ENCODE assay signal across 30 cellular contexts in genomic region chr6:95521181-95521580, GRCh38.
"Had no signal": no experiment of that assay in that cellular context is flagged by ENCODE, and none has a peak within 500 bp of the region (broad histone marks: within the 10 kb centered on the region; RNA-seq: fewer than 3 reads in every experiment).

No MANE protein-coding gene starts in this region.

- H3K27me3 ChIP-seq: esophagus squamous epithelium, suprapubic skin, transverse colon, upper lobe of right lung, uterus had no signal

- H3K36me3 Mint-ChIP-seq: immature natural killer cell; memory B cell; mesothelial cell of epicardium; naive B cell; natural killer cell treated with Interleukin-12 subunit alpha and Interleukin-12 subunit beta and Interleukin-15 and Interleukin-18, amount 100 ng/mL, for 72 hours had no signal

- ATAC-seq: left lobe of liver; mucosa of descending colon; natural killer cell treated with Interleukin-12 subunit alpha and Interleukin-12 subunit beta and Interleukin-15 and Interleukin-18, amount 100 ng/mL, for 72 hours; sciatic nerve; stimulated activated naive CD8-positive, alpha-beta T cell treated with anti-CD3 and anti-CD28 coated beads, Interleukin-15, amount 100 ng/mL, for 72 hours; upper lobe of right lung had no signal

- H3K4me3 Mint-ChIP-seq: immature natural killer cell; memory B cell; mesothelial cell of epicardium; naive B cell; natural killer cell treated with Interleukin-12 subunit alpha and Interleukin-12 subunit beta and Interleukin-15 and Interleukin-18, amount 100 ng/mL, for 72 hours; neural crest cell; stimulated activated naive CD8-positive, alpha-beta T cell treated with anti-CD3 and anti-CD28 coated beads, Interleukin-15, amount 100 ng/mL, for 72 hours had no signal

- H3K4me1 ChIP-seq: esophagus squamous epithelium, parathyroid adenoma, suprapubic skin, transverse colon, upper lobe of right lung, uterus had no signal

- H3K4me1 Mint-ChIP-seq: immature natural killer cell; mesothelial cell of epicardium; naive B cell; neural crest cell; stimulated activated naive CD8-positive, alpha-beta T cell treated with anti-CD3 and anti-CD28 coated beads, Interleukin-15, amount 100 ng/mL, for 72 hours had no signal

- H3K79me2 ChIP-seq: parathyroid adenoma had no signal

- H3K9me3 ChIP-seq: esophagus squamous epithelium, mucosa of descending colon, suprapubic skin, transverse colon, upper lobe of right lung, uterus had no signal

- DNase-seq: dermis blood vessel endothelial cell; effector memory CD4-positive, alpha-beta T cell; erythroblast; esophagus squamous epithelium; foreskin melanocyte; hypothalamus; immature natural killer cell; mucosa of descending colon; naive B cell; stimulated activated CD4-positive, alpha-beta T cell treated with anti-CD3 and anti-CD28 coated beads, Interleukin-12 subunit alpha, Interleukin-12 subunit beta, amount 100 ng/mL, for 4 hours; stimulated activated CD4-positive, alpha-beta T cell treated with anti-CD3 and anti-CD28 coated beads, Interleukin-1b, Interleukin-23, amount 100 ng/mL, for 48 hours; stimulated activated CD4-positive, alpha-beta T cell treated with anti-CD3 and anti-CD28 coated beads, Interleukin-4, amount 100 ng/mL, for 1 hour; stimulated activated CD8-positive, alpha-beta memory T cell treated with anti-CD3 and anti-CD28 coated beads, Interleukin-4, amount 100 ng/mL, for 48 hours; stimulated activated naive CD4-positive, alpha-beta T cell; stimulated activated naive CD8-positive, alpha-beta T cell treated with anti-CD3 and anti-CD28 coated beads, Interleukin-15, amount 100 ng/mL, for 72 hours; transverse colon; upper lobe of right lung; uterus had no signal

- H3K36me3 ChIP-seq: esophagus squamous epithelium, suprapubic skin, transverse colon, upper lobe of right lung, uterus had no signal

- H3K9me3 Mint-ChIP-seq: memory B cell; natural killer cell treated with Interleukin-12 subunit alpha and Interleukin-12 subunit beta and Interleukin-15 and Interleukin-18, amount 100 ng/mL, for 72 hours; stimulated activated naive CD8-positive, alpha-beta T cell treated with anti-CD3 and anti-CD28 coated beads, Interleukin-15, amount 100 ng/mL, for 72 hours had no signal

- H3K27ac ChIP-seq: coronary artery, esophagus squamous epithelium, parathyroid adenoma, suprapubic skin, transverse colon, upper lobe of right lung, uterus had no signal

- H2AFZ ChIP-seq: parathyroid adenoma had no signal

- H3K9ac ChIP-seq: parathyroid adenoma had no signal

- H3K4me2 ChIP-seq: smooth muscle cell had no signal

- H3K4me3 ChIP-seq: coronary artery, esophagus squamous epithelium, lung, mucosa of descending colon, smooth muscle cell, suprapubic skin, transverse colon, upper lobe of right lung, uterus had no signal

- H3K27me3 Mint-ChIP-seq: naive B cell; natural killer cell treated with Interleukin-12 subunit alpha and Interleukin-12 subunit beta and Interleukin-15 and Interleukin-18, amount 100 ng/mL, for 72 hours; progenitor cell of endocrine pancreas; stimulated activated naive CD8-positive, alpha-beta T cell treated with anti-CD3 and anti-CD28 coated beads, Interleukin-15, amount 100 ng/mL, for 72 hours had no signal

- H3K27ac Mint-ChIP-seq: immature natural killer cell; memory B cell; mesothelial cell of epicardium; natural killer cell treated with Interleukin-12 subunit alpha and Interleukin-12 subunit beta and Interleukin-15 and Interleukin-18, amount 100 ng/mL, for 72 hours; progenitor cell of endocrine pancreas; stimulated activated naive CD8-positive, alpha-beta T cell treated with anti-CD3 and anti-CD28 coated beads, Interleukin-15, amount 100 ng/mL, for 72 hours had no signal
